ENCODE assay signal across 1 cellular context in the genomic region with DNA sequence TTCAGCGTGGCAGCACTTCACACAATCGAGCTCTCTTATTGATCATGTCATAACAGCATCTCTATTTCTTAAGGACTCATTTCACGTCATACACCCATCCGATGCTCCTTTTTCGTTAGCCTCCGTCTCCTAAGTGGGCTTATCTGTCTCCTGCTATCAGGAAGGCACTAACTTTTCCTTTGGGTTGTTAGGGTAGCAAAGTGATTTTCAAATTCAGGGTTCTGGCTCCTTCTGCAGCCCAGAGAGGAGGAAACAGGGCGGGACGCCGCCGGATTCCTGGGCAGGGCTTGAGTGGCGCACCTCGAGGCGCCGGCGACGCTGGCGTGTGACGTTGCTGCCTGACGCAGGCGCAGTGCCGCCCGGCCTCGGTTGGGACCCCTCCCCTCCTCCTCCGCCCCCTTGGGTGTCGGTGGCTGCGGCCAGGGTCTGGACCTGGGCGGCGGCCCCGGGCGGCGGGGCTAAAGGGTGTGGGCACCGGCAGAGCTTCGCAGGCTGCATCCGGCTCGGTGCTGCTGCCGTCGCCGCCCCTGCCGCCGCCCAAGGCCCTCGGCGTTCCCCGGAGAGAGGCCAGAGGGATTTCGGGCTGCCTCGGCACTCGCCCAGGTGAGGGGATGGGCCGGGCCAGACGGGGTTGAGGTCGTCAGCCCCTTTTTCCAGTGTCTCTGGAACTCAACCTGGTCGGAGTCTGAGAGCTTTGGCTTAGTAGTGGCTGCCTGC.
TF ChIP-seq lines count a peak whose summit lies in the region.

A gene with protein sequence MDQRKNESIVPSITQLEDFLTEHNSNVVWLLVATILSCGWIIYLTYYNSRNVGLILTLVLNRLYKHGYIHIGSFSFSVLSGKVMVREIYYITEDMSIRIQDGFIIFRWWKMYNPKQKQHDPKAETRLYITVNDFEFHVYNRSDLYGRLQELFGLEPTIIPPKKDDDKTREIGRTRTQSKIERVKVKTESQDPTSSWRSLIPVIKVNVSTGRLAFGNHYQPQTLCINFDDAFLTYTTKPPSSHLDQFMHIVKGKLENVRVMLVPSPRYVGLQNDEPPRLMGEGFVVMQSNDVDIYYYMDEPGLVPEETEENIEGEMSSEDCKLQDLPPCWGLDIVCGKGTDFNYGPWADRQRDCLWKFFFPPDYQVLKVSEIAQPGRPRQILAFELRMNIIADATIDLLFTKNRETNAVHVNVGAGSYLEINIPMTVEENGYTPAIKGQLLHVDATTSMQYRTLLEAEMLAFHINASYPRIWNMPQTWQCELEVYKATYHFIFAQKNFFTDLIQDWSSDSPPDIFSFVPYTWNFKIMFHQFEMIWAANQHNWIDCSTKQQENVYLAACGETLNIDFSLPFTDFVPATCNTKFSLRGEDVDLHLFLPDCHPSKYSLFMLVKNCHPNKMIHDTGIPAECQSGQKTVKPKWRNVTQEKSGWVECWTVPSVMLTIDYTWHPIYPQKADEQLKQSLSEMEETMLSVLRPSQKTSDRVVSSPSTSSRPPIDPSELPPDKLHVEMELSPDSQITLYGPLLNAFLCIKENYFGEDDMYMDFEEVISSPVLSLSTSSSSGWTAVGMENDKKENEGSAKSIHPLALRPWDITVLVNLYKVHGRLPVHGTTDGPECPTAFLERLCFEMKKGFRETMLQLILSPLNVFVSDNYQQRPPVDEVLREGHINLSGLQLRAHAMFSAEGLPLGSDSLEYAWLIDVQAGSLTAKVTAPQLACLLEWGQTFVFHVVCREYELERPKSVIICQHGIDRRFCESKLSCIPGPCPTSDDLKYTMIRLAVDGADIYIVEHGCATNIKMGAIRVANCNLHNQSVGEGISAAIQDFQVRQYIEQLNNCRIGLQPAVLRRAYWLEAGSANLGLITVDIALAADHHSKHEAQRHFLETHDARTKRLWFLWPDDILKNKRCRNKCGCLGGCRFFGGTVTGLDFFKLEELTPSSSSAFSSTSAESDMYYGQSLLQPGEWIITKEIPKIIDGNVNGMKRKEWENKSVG (N-terminal part only) (plus strand): TSS at position 350 of the 717 bp plus-strand sequence. CDS start 18,317 bp downstream, outside the sequence.

TF ChIP-seq in HepG2, 621 proteins besides CTCF, POLR2A, EP300 and RAD21 (continued from another document and continues in another):
- TF ChIP-seq, protein P1, sequence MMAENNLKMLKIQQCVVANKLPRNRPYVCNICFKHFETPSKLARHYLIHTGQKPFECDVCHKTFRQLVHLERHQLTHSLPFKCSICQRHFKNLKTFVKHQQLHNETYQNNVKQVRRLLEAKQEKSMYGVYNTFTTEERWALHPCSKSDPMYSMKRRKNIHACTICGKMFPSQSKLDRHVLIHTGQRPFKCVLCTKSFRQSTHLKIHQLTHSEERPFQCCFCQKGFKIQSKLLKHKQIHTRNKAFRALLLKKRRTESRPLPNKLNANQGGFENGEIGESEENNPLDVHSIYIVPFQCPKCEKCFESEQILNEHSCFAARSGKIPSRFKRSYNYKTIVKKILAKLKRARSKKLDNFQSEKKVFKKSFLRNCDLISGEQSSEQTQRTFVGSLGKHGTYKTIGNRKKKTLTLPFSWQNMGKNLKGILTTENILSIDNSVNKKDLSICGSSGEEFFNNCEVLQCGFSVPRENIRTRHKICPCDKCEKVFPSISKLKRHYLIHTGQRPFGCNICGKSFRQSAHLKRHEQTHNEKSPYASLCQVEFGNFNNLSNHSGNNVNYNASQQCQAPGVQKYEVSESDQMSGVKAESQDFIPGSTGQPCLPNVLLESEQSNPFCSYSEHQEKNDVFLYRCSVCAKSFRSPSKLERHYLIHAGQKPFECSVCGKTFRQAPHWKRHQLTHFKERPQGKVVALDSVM (CRISPR knock-in tag; IDR thresholded peaks at IDR 0.05): no peak
- TF ChIP-seq ZNF543 (CRISPR knock-in tag; IDR thresholded peaks at IDR 0.05) (peak; percentile 41; the same call in 1 of the 2 replicates), SOX13 (IDR thresholded peaks at IDR 0.05) (no peak), SOX13 (CRISPR knock-in tag; conservative IDR thresholded peaks at IDR 0.05 in 1 of 2, IDR thresholded peaks at IDR 0.05 in 1 of 2) (0 out of 4 replicates have a peak, but pooled peaks of 1 of the 2 experiments have one; percentile 30), MZF1 (CRISPR knock-in tag; IDR thresholded peaks at IDR 0.05; ENCODE audit: borderline replicate concordance) (no peak), HOXA7 (CRISPR knock-in tag; IDR thresholded peaks at IDR 0.05) (no peak), HNRNPLL (IDR thresholded peaks at IDR 0.05; ENCODE audit: low read depth, low read length, poor library complexity, severe bottlenecking) (peak; percentile 75), ATF7 (IDR thresholded peaks at IDR 0.05) (no peak), ATF7 (CRISPR knock-in tag; IDR thresholded peaks at IDR 0.05) (no peak), ZNF572 (CRISPR knock-in tag; IDR thresholded peaks at IDR 0.05) (no peak), MEF2D (CRISPR knock-in tag; IDR thresholded peaks at IDR 0.05) (no peak), ZFP37 (CRISPR knock-in tag; IDR thresholded peaks at IDR 0.05; ENCODE audit: borderline replicate concordance) (no peak), TEAD3 (CRISPR knock-in tag; optimal IDR thresholded peaks at IDR 0.05; ENCODE audit: borderline replicate concordance) (peak; percentile 56), ZBTB20 (CRISPR knock-in tag; IDR thresholded peaks at IDR 0.05; ENCODE audit: borderline replicate concordance, low read depth) (peak; percentile 24; the same call in 1 of the 2 replicates), ZBTB3 (CRISPR knock-in tag; IDR thresholded peaks at IDR 0.05; ENCODE audit: borderline replicate concordance, low read depth) (no peak), NCOR1 (IDR thresholded peaks at IDR 0.05; ENCODE audit: borderline replicate concordance, low read length) (no peak), ASH2L (IDR thresholded peaks at IDR 0.05; ENCODE audit: insufficient read length, low read depth, low read length) (peak; percentile 59), POLR2G (IDR thresholded peaks at IDR 0.05; ENCODE audit: low read depth, low read length) (peak; percentile 84), CHD4 (IDR thresholded peaks at IDR 0.05; ENCODE audit: borderline replicate concordance, low read length) (no peak), LCORL (IDR thresholded peaks at IDR 0.05) (no peak), LCORL (CRISPR knock-in tag; IDR thresholded peaks at IDR 0.05) (peak; percentile 87), MYC (CRISPR knock-in tag; IDR thresholded peaks at IDR 0.05; ENCODE audit: borderline replicate concordance) (peak; percentile 37; the same call in 1 of the 2 replicates), NFIB (CRISPR knock-in tag; IDR thresholded peaks at IDR 0.05; ENCODE audit: borderline replicate concordance) (no peak), KDM3A (CRISPR knock-in tag; IDR thresholded peaks at IDR 0.05; ENCODE audit: low read depth) (no peak), ZNF451 (CRISPR knock-in tag; IDR thresholded peaks at IDR 0.05) (no peak), PTBP1 (IDR thresholded peaks at IDR 0.05; ENCODE audit: low read depth, low read length, poor library complexity, severe bottlenecking) (no peak), HDAC6 (IDR thresholded peaks at IDR 0.05; ENCODE audit: low read depth, low read length) (no peak), SMAD1 (CRISPR knock-in tag; IDR thresholded peaks at IDR 0.05; ENCODE audit: borderline replicate concordance, low read depth) (no peak), NFKBIZ (CRISPR knock-in tag; IDR thresholded peaks at IDR 0.05) (0 out of 2 replicates have a peak, but pooled peaks have one; percentile 37), SUZ12 (IDR thresholded peaks at IDR 0.05; ENCODE audit: low read depth, low read length) (no peak), TSC22D2 (CRISPR knock-in tag; IDR thresholded peaks at IDR 0.05; ENCODE audit: borderline replicate concordance) (0 out of 2 replicates have a peak, but pooled peaks have one; percentile 59), YY1 (IDR thresholded peaks at IDR 0.05; ENCODE audit: insufficient read depth, insufficient replicate concordance, low read depth, low read length) (peak; percentile 18), MAFK (conservative IDR thresholded peaks at IDR 0.05 in 1 of 2, IDR thresholded peaks at IDR 0.05 in 1 of 2; ENCODE audit: low read length in 2 of 2) (no peak), PAF1 (CRISPR knock-in tag; IDR thresholded peaks at IDR 0.05) (no peak), SAFB2 (CRISPR knock-in tag; IDR thresholded peaks at IDR 0.05; ENCODE audit: borderline replicate concordance, low read depth) (peak; percentile 65; the same call in 1 of the 2 replicates), PHF21A (CRISPR knock-in tag; IDR thresholded peaks at IDR 0.05) (peak; percentile 57), ZNF382 (CRISPR knock-in tag; IDR thresholded peaks at IDR 0.05; ENCODE audit: borderline replicate concordance) (no peak), CBX5 (CRISPR knock-in tag; IDR thresholded peaks at IDR 0.05; ENCODE audit: borderline replicate concordance) (no peak), ZNF557 (CRISPR knock-in tag; IDR thresholded peaks at IDR 0.05) (no peak), ELF4 (CRISPR knock-in tag; IDR thresholded peaks at IDR 0.05; ENCODE audit: borderline replicate concordance) (0 out of 2 replicates have a peak, but pooled peaks have one; percentile 21), ZSCAN25 (CRISPR knock-in tag; IDR thresholded peaks at IDR 0.05) (no peak), RORA (CRISPR knock-in tag; IDR thresholded peaks at IDR 0.05) (no peak), EZH2 (conservative IDR thresholded peaks at IDR 0.05; ENCODE audit: low read depth, low read length) (no peak)
- TF ChIP-seq, protein P2, sequence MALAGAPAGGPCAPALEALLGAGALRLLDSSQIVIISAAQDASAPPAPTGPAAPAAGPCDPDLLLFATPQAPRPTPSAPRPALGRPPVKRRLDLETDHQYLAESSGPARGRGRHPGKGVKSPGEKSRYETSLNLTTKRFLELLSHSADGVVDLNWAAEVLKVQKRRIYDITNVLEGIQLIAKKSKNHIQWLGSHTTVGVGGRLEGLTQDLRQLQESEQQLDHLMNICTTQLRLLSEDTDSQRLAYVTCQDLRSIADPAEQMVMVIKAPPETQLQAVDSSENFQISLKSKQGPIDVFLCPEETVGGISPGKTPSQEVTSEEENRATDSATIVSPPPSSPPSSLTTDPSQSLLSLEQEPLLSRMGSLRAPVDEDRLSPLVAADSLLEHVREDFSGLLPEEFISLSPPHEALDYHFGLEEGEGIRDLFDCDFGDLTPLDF (CRISPR knock-in tag; IDR thresholded peaks at IDR 0.05): no peak
- TF ChIP-seq, protein P3, sequence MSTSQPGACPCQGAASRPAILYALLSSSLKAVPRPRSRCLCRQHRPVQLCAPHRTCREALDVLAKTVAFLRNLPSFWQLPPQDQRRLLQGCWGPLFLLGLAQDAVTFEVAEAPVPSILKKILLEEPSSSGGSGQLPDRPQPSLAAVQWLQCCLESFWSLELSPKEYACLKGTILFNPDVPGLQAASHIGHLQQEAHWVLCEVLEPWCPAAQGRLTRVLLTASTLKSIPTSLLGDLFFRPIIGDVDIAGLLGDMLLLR (CRISPR knock-in tag; IDR thresholded peaks at IDR 0.05): 0 out of 2 replicates have a peak, but pooled peaks have one; percentile 16
- TF ChIP-seq, protein P4, sequence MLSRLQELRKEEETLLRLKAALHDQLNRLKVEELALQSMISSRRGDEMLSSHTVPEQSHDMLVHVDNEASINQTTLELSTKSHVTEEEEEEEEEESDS (CRISPR knock-in tag; IDR thresholded peaks at IDR 0.05; ENCODE audit: borderline replicate concordance): no peak
- TF ChIP-seq, protein P5, sequence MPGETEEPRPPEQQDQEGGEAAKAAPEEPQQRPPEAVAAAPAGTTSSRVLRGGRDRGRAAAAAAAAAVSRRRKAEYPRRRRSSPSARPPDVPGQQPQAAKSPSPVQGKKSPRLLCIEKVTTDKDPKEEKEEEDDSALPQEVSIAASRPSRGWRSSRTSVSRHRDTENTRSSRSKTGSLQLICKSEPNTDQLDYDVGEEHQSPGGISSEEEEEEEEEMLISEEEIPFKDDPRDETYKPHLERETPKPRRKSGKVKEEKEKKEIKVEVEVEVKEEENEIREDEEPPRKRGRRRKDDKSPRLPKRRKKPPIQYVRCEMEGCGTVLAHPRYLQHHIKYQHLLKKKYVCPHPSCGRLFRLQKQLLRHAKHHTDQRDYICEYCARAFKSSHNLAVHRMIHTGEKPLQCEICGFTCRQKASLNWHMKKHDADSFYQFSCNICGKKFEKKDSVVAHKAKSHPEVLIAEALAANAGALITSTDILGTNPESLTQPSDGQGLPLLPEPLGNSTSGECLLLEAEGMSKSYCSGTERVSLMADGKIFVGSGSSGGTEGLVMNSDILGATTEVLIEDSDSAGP (CRISPR knock-in tag; IDR thresholded peaks at IDR 0.05; ENCODE audit: borderline replicate concordance): peak; percentile 86; the same call in 1 of the 2 replicates
- TF ChIP-seq, protein P6, sequence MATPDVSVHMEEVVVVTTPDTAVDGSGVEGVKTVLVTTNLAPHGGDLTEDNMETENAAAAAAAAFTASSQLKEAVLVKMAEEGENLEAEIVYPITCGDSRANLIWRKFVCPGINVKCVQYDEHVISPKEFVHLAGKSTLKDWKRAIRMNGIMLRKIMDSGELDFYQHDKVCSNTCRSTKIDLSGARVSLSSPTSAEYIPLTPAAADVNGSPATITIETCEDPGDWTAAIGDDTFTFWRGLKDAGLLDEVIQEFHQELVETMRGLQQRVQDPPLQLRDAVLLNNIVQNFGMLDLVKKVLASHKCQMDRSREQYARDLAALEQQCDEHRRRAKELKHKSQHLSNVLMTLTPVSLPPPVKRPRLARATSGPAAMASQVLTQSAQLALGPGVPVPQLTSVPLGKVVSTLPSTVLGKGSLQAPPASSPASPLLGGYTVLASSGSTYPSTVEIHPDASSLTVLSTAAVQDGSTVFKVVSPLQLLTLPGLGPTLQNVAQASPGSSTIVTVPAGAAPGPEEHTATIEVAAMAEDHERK (CRISPR knock-in tag; IDR thresholded peaks at IDR 0.05; ENCODE audit: low read depth): peak; percentile 71; the same call in 1 of the 2 replicates
- TF ChIP-seq, protein P7, sequence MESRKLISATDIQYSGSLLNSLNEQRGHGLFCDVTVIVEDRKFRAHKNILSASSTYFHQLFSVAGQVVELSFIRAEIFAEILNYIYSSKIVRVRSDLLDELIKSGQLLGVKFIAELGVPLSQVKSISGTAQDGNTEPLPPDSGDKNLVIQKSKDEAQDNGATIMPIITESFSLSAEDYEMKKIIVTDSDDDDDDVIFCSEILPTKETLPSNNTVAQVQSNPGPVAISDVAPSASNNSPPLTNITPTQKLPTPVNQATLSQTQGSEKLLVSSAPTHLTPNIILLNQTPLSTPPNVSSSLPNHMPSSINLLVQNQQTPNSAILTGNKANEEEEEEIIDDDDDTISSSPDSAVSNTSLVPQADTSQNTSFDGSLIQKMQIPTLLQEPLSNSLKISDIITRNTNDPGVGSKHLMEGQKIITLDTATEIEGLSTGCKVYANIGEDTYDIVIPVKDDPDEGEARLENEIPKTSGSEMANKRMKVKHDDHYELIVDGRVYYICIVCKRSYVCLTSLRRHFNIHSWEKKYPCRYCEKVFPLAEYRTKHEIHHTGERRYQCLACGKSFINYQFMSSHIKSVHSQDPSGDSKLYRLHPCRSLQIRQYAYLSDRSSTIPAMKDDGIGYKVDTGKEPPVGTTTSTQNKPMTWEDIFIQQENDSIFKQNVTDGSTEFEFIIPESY (CRISPR knock-in tag; IDR thresholded peaks at IDR 0.05): no peak
- TF ChIP-seq, protein P8, sequence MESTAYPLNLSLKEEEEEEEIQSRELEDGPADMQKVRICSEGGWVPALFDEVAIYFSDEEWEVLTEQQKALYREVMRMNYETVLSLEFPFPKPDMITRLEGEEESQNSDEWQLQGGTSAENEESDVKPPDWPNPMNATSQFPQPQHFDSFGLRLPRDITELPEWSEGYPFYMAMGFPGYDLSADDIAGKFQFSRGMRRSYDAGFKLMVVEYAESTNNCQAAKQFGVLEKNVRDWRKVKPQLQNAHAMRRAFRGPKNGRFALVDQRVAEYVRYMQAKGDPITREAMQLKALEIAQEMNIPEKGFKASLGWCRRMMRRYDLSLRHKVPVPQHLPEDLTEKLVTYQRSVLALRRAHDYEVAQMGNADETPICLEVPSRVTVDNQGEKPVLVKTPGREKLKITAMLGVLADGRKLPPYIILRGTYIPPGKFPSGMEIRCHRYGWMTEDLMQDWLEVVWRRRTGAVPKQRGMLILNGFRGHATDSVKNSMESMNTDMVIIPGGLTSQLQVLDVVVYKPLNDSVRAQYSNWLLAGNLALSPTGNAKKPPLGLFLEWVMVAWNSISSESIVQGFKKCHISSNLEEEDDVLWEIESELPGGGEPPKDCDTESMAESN (CRISPR knock-in tag; conservative IDR thresholded peaks at IDR 0.05): peak; percentile 58; the same call in 1 of the 2 replicates
